In genomic region chr5:62284946-62285891, GRCh38 we compare ENCODE assay signal across 1 cellular context.
TF ChIP-seq lines count a peak whose summit lies in the region.

No MANE protein-coding gene starts in this region.

TF ChIP-seq in GM12878, 131 proteins besides CTCF, POLR2A, EP300 and RAD21 (continued from another document and continues in another):
- TF ChIP-seq ZNF592 (IDR thresholded peaks at IDR 0.05) (no peak), CHD4 (IDR thresholded peaks at IDR 0.05) (no peak), MTA3 (IDR thresholded peaks at IDR 0.05; ENCODE audit: borderline replicate concordance, low read length) (peak; percentile 75; the same call in 1 of the 2 replicates), ASH2L (IDR thresholded peaks at IDR 0.05; ENCODE audit: borderline replicate concordance, low read depth) (no peak), RELA (IDR thresholded peaks at IDR 0.05; ENCODE audit: borderline replicate concordance, partially characterized antibody) (peak; percentile 48), JUND (IDR thresholded peaks at IDR 0.05; ENCODE audit: low read depth, low read length) (no peak), RCOR1 (conservative IDR thresholded peaks at IDR 0.05; ENCODE audit: low read depth, low read length) (no peak), MAX (IDR thresholded peaks at IDR 0.05; ENCODE audit: low read depth, low read length) (no peak), MTA2 (IDR thresholded peaks at IDR 0.05; ENCODE audit: low read depth) (peak; percentile 83), IRF3 (IDR thresholded peaks at IDR 0.05) (no peak), BMI1 (IDR thresholded peaks at IDR 0.05; ENCODE audit: borderline replicate concordance) (peak; percentile 22; the same call in 1 of the 2 replicates), SREBF2 (IDR thresholded peaks at IDR 0.05; ENCODE audit: low read length) (no peak), JUNB (IDR thresholded peaks at IDR 0.05) (peak; percentile 91), WRNIP1 (IDR thresholded peaks at IDR 0.05; ENCODE audit: borderline replicate concordance, low read depth, low read length) (no peak), SMARCA5 (IDR thresholded peaks at IDR 0.05) (no peak), GATAD2B (conservative IDR thresholded peaks at IDR 0.05; ENCODE audit: low read depth) (0 out of 2 replicates have a peak, but pooled peaks have one; percentile 47), STAT3 (IDR thresholded peaks at IDR 0.05; ENCODE audit: low read depth, low read length) (no peak), ATF7 (IDR thresholded peaks at IDR 0.05; ENCODE audit: low read depth) (peak; percentile 56; the same call in 1 of the 2 replicates), IRF4 (IDR thresholded peaks at IDR 0.05; ENCODE audit: low read depth, low read length) (peak; percentile 79; the same call in 1 of the 2 replicates), ZNF622 (IDR thresholded peaks at IDR 0.05) (no peak), BACH1 (IDR thresholded peaks at IDR 0.05; ENCODE audit: borderline replicate concordance) (peak; percentile 64; the same call in 1 of the 2 replicates), SUZ12 (IDR thresholded peaks at IDR 0.05; ENCODE audit: unreplicated experiment) (no peak), CEBPZ (IDR thresholded peaks at IDR 0.05; ENCODE audit: low read depth, low read length) (no peak), MXI1 (IDR thresholded peaks at IDR 0.05; ENCODE audit: low read depth, low read length) (no peak), REST (IDR thresholded peaks at IDR 0.05; ENCODE audit: low read depth, low read length) (no peak), ZBTB4 (CRISPR knock-in tag; IDR thresholded peaks at IDR 0.05) (no peak), SIN3A (IDR thresholded peaks at IDR 0.05; ENCODE audit: low read depth, low read length) (no peak), CBX3 (IDR thresholded peaks at IDR 0.05; ENCODE audit: borderline replicate concordance, low read depth) (no peak), IKZF1 (conservative IDR thresholded peaks at IDR 0.05) (peak; percentile 96), RFX5 (IDR thresholded peaks at IDR 0.05; ENCODE audit: low read depth, low read length) (no peak), EGR1 (IDR thresholded peaks at IDR 0.05; ENCODE audit: borderline replicate concordance in 1 of 2, low read depth in 2 of 2, low read length in 2 of 2) (peak in 1 of 2 experiments; percentile 47; a peak in 1 of 3 replicates)
- TF ChIP-seq, protein P1, sequence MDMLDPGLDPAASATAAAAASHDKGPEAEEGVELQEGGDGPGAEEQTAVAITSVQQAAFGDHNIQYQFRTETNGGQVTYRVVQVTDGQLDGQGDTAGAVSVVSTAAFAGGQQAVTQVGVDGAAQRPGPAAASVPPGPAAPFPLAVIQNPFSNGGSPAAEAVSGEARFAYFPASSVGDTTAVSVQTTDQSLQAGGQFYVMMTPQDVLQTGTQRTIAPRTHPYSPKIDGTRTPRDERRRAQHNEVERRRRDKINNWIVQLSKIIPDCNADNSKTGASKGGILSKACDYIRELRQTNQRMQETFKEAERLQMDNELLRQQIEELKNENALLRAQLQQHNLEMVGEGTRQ (IDR thresholded peaks at IDR 0.05; ENCODE audit: borderline replicate concordance, low read depth, low read length): no peak
- TF ChIP-seq, protein P2, sequence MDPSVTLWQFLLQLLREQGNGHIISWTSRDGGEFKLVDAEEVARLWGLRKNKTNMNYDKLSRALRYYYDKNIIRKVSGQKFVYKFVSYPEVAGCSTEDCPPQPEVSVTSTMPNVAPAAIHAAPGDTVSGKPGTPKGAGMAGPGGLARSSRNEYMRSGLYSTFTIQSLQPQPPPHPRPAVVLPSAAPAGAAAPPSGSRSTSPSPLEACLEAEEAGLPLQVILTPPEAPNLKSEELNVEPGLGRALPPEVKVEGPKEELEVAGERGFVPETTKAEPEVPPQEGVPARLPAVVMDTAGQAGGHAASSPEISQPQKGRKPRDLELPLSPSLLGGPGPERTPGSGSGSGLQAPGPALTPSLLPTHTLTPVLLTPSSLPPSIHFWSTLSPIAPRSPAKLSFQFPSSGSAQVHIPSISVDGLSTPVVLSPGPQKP (IDR thresholded peaks at IDR 0.05; ENCODE audit: low read depth, low read length): no peak
- TF ChIP-seq, protein P3, sequence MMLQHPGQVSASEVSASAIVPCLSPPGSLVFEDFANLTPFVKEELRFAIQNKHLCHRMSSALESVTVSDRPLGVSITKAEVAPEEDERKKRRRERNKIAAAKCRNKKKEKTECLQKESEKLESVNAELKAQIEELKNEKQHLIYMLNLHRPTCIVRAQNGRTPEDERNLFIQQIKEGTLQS (IDR thresholded peaks at IDR 0.05; ENCODE audit: borderline replicate concordance, extremely low read depth, low read depth, low read length): no peak
- TF ChIP-seq, protein P4, sequence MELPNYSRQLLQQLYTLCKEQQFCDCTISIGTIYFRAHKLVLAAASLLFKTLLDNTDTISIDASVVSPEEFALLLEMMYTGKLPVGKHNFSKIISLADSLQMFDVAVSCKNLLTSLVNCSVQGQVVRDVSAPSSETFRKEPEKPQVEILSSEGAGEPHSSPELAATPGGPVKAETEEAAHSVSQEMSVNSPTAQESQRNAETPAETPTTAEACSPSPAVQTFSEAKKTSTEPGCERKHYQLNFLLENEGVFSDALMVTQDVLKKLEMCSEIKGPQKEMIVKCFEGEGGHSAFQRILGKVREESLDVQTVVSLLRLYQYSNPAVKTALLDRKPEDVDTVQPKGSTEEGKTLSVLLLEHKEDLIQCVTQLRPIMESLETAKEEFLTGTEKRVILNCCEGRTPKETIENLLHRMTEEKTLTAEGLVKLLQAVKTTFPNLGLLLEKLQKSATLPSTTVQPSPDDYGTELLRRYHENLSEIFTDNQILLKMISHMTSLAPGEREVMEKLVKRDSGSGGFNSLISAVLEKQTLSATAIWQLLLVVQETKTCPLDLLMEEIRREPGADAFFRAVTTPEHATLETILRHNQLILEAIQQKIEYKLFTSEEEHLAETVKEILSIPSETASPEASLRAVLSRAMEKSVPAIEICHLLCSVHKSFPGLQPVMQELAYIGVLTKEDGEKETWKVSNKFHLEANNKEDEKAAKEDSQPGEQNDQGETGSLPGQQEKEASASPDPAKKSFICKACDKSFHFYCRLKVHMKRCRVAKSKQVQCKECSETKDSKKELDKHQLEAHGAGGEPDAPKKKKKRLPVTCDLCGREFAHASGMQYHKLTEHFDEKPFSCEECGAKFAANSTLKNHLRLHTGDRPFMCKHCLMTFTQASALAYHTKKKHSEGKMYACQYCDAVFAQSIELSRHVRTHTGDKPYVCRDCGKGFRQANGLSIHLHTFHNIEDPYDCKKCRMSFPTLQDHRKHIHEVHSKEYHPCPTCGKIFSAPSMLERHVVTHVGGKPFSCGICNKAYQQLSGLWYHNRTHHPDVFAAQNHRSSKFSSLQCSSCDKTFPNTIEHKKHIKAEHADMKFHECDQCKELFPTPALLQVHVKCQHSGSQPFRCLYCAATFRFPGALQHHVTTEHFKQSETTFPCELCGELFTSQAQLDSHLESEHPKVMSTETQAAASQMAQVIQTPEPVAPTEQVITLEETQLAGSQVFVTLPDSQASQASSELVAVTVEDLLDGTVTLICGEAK (IDR thresholded peaks at IDR 0.05; ENCODE audit: borderline replicate concordance): no peak
